In genomic region chr14:20891126-20891820, GRCh38 we compare ENCODE assay signal across 16 cellular contexts. TPM values are rescaled to one million over a fixed set of nuclear protein-coding genes. Genes with fewer than 3 reads are reported as not detected.
"Had no signal": no experiment of that assay in that cellular context is flagged by ENCODE, and none has a peak within 500 bp of the region (broad histone marks: within the 10 kb centered on the region; RNA-seq: fewer than 3 reads in every experiment).

Gene RNASE3 (plus strand): TSS chr14:20891385. CDS start chr14:20891687, 302 bp downstream.

RNA-seq across cellular contexts. Expression of gene RNASE3, which starts in this region (rescaled TPM):
- total RNA-seq: dermis blood vessel endothelial cell; epithelial cell of proximal tubule; esophagus squamous epithelium; gastroesophageal sphincter; left ventricle myocardium inferior; lower lobe of right lung; mesothelial cell of epicardium; myocyte; natural killer cell treated with Interleukin-12 subunit alpha and Interleukin-12 subunit beta and Interleukin-15 and Interleukin-18, amount 100 ng/mL, for 72 hours; omental fat pad; prostate gland; renal cortical epithelial cell; temporal lobe; vagina had no signal
- polyA plus RNA-seq: immature natural killer cell, keratinocyte had no signal
